Comparison of ENCODE assay signal across 1 cellular context in genomic region chr20:22576733-22577514, GRCh38.
TF ChIP-seq lines count a peak whose summit lies in the region.

No MANE protein-coding gene starts in this region.

TF ChIP-seq in HepG2, 621 proteins besides CTCF, POLR2A, EP300 and RAD21 (continued from another document and continues in another):
- TF ChIP-seq RERE (CRISPR knock-in tag; IDR thresholded peaks at IDR 0.05; ENCODE audit: low read depth) (no peak), AKAP8 (CRISPR knock-in tag; IDR thresholded peaks at IDR 0.05) (peak; percentile 16; the same call in 1 of the 2 replicates), GZF1 (CRISPR knock-in tag; IDR thresholded peaks at IDR 0.05) (0 out of 2 replicates have a peak, but pooled peaks have one; percentile 71), NCOA1 (CRISPR knock-in tag; IDR thresholded peaks at IDR 0.05) (no peak), ZNF784 (CRISPR knock-in tag; IDR thresholded peaks at IDR 0.05; ENCODE audit: borderline replicate concordance) (peak; percentile 78; the same call in 1 of the 2 replicates), MXD1 (CRISPR knock-in tag; IDR thresholded peaks at IDR 0.05) (0 out of 2 replicates have a peak, but pooled peaks have one; percentile 54), GMEB1 (CRISPR knock-in tag; IDR thresholded peaks at IDR 0.05; ENCODE audit: borderline replicate concordance) (no peak), E2F5 (CRISPR knock-in tag; conservative IDR thresholded peaks at IDR 0.05) (no peak), ZNF12 (CRISPR knock-in tag; IDR thresholded peaks at IDR 0.05) (0 out of 2 replicates have a peak, but pooled peaks have one; percentile 18), REPIN1 (CRISPR knock-in tag; IDR thresholded peaks at IDR 0.05; ENCODE audit: borderline replicate concordance, low read depth) (no peak), SP5 (CRISPR knock-in tag; IDR thresholded peaks at IDR 0.05; ENCODE audit: borderline replicate concordance, low read depth) (no peak), CEBPG (CRISPR knock-in tag; IDR thresholded peaks at IDR 0.05) (peak; percentile 9; the same call in 1 of the 2 replicates), ZNF207 (IDR thresholded peaks at IDR 0.05; ENCODE audit: borderline replicate concordance) (no peak), RNF219 (CRISPR knock-in tag; IDR thresholded peaks at IDR 0.05) (0 out of 2 replicates have a peak, but pooled peaks have one; percentile 58), ZNF274 (CRISPR knock-in tag; IDR thresholded peaks at IDR 0.05) (peak; percentile 70; the same call in 1 of the 2 replicates), CREBL2 (CRISPR knock-in tag; IDR thresholded peaks at IDR 0.05; ENCODE audit: borderline replicate concordance) (no peak), ZNF691 (CRISPR knock-in tag; IDR thresholded peaks at IDR 0.05; ENCODE audit: borderline replicate concordance, low read depth) (no peak), ARID5B (CRISPR knock-in tag; IDR thresholded peaks at IDR 0.05) (peak; percentile 43; the same call in 1 of the 2 replicates), ZNF446 (CRISPR knock-in tag; IDR thresholded peaks at IDR 0.05) (no peak), TAF15 (IDR thresholded peaks at IDR 0.05; ENCODE audit: low read depth, low read length, poor library complexity, severe bottlenecking) (peak; percentile 54), FOXK1 (CRISPR knock-in tag; IDR thresholded peaks at IDR 0.05; ENCODE audit: borderline replicate concordance, low read depth) (0 out of 2 replicates have a peak, but pooled peaks have one; percentile 16), HMGXB3 (CRISPR knock-in tag; IDR thresholded peaks at IDR 0.05; ENCODE audit: borderline replicate concordance) (no peak), FOXJ3 (CRISPR knock-in tag; IDR thresholded peaks at IDR 0.05; ENCODE audit: borderline replicate concordance) (no peak), SNAI1 (CRISPR knock-in tag; IDR thresholded peaks at IDR 0.05; ENCODE audit: borderline replicate concordance) (0 out of 2 replicates have a peak, but pooled peaks have one; percentile 73), ATF7 (IDR thresholded peaks at IDR 0.05) (no peak), ATF7 (CRISPR knock-in tag; IDR thresholded peaks at IDR 0.05) (no peak), ZBTB7A (CRISPR knock-in tag; IDR thresholded peaks at IDR 0.05) (peak; percentile 64), SRSF1 (optimal IDR thresholded peaks at IDR 0.05; ENCODE audit: low read depth, low read length) (no peak), MED8 (CRISPR knock-in tag; IDR thresholded peaks at IDR 0.05; ENCODE audit: insufficient replicate concordance) (peak; percentile 62), PRMT3 (CRISPR knock-in tag; IDR thresholded peaks at IDR 0.05; ENCODE audit: borderline replicate concordance, low read depth) (0 out of 2 replicates have a peak, but pooled peaks have one; percentile 61), ZNF589 (CRISPR knock-in tag; conservative IDR thresholded peaks at IDR 0.05) (no peak), ZFP62 (CRISPR knock-in tag; IDR thresholded peaks at IDR 0.05) (no peak), NBN (conservative IDR thresholded peaks at IDR 0.05) (no peak), CCAR2 (optimal IDR thresholded peaks at IDR 0.05; ENCODE audit: low read depth, low read length) (no peak), ZNF558 (CRISPR knock-in tag; IDR thresholded peaks at IDR 0.05; ENCODE audit: borderline replicate concordance) (0 out of 2 replicates have a peak, but pooled peaks have one; percentile 85)
